21 cellular contexts compared by ENCODE assay signal in the genomic region with DNA sequence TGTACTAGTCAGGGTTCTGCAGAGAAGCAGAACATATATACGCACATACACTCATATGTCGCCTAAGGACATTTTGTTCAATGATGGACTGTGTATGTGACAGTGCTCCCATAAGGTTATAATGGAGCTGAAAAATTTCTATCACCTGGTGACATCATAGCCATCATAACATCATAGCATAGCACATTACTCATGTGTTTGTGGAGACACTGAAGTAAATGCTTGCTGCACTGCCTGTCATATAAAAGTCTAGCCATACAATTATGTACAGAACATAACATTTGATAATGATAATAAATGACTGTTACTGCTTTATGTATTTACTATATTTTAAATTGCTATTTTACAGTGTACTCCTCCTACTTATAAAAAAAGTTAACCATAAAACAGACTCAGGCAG.
DNase-seq lines count a peak whose midpoint lies in the region; ATAC-seq and FAIRE-seq lines count a peak whose summit lies in the region.
"Had no signal": no experiment of that assay in that cellular context is flagged by ENCODE, and none has a peak within 500 bp of the region (broad histone marks: within the 10 kb centered on the region; RNA-seq: fewer than 3 reads in every experiment).

No MANE protein-coding gene starts in this region.

- FAIRE-seq in colon (lab: Jason Lieb, UNC) (peak; percentile 93), urothelium cell line (lab: Jason Lieb, UNC) (peak; percentile 52)
- FAIRE-seq: A204.1, D721Med, G401.6, GM12891, GM19239 had no signal

- intact Hi-C loops in left colon (cut with DNase I, micrococcal nuclease), result no loop called here

- DNase-seq in left colon (no peak), urothelium cell line (ENCODE audit: low spot score) (no peak), activated gamma-delta T cell (lab: John Stamatoyannopoulos, UW) (no peak)
- DNase-seq: 8988T; ACHN; BE2C; C1 segment of cervical spinal cord; Caco-2; Calu3; CD4-positive, alpha-beta memory T cell; CD4-positive, CD25-positive, alpha-beta regulatory T cell; CD8-positive, alpha-beta memory T cell; DMS79 treated with DMSO at 0.1 percent for 48 hours; GF-D8 had no signal

- ATAC-seq in left colon (peak; percentile 97), GM21367 (IDR thresholded peaks at IDR 0.05; ENCODE audit: unreplicated experiment) (no peak)
